1 cellular context compared by ENCODE assay signal in the genomic region with DNA sequence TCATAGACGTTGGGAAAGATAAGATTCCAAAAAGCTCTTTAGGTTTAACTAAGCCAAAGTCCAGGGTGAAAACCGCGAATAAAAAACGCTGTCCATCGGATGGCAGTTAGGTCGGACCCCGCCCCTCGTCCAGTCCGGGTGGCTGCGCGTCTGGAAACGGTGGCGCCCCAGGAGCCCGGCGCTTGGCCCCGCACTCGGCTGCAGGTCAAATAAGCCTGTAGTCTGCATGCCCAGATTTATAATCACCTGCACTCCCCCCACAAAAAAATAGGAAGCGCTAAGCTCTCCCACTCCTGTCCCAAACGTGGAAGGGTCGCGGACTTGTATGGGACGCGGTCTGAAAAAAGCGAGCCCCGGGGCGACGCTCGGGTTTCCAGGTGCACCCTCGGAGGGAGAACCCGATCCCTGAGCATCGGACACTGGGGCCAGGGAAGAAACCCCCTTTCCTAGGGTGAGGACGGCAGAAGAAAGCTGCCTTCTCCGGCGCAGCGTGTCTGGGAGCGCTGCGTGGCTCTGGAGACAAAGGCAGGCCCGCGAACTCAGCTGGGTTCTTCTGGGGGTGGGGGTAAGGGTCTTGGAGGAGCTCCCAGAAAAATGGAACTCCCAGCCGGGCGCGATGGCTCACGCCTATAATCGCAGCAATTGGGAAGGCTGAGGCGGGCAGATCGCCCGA.
A peak's percentile ranks its signal among the peaks of the same experiment; 100 is the strongest.
TF ChIP-seq lines count a peak whose summit lies in the region.

No MANE protein-coding gene starts in this region.

TF ChIP-seq in K562, 482 proteins besides CTCF, POLR2A, EP300 and RAD21 (continues in another document):
- peak; percentile 60 for TF ChIP-seq POLR3A (IDR thresholded peaks at IDR 0.05; ENCODE audit: borderline replicate concordance, extremely low read depth, insufficient read depth, insufficient read length)
- TF ChIP-seq ZFPM2 (CRISPR knock-in tag; IDR thresholded peaks at IDR 0.05) = no peak
- no peak for TF ChIP-seq MTA1 (IDR thresholded peaks at IDR 0.05; ENCODE audit: borderline replicate concordance)
- peak; percentile 45 for TF ChIP-seq RBM22 (IDR thresholded peaks at IDR 0.05; ENCODE audit: low read depth, low read length, poor library complexity, severe bottlenecking)
- TF ChIP-seq ZBTB1 (CRISPR knock-in tag; IDR thresholded peaks at IDR 0.05; ENCODE audit: borderline replicate concordance, low read depth) = 0 out of 2 replicates have a peak, but pooled peaks have one; percentile 74
- TF ChIP-seq MECOM (CRISPR knock-in tag; IDR thresholded peaks at IDR 0.05) = no peak
- TF ChIP-seq HDAC3 (IDR thresholded peaks at IDR 0.05; ENCODE audit: borderline replicate concordance, partially characterized antibody) = no peak
- no peak for TF ChIP-seq CEBPZ (IDR thresholded peaks at IDR 0.05; ENCODE audit: borderline replicate concordance, low read depth, low read length)
- TF ChIP-seq THAP12 (CRISPR knock-in tag; IDR thresholded peaks at IDR 0.05) = no peak
- TF ChIP-seq ZNF79 (CRISPR knock-in tag; IDR thresholded peaks at IDR 0.05; ENCODE audit: low read depth) = no peak
- TF ChIP-seq, protein P1, sequence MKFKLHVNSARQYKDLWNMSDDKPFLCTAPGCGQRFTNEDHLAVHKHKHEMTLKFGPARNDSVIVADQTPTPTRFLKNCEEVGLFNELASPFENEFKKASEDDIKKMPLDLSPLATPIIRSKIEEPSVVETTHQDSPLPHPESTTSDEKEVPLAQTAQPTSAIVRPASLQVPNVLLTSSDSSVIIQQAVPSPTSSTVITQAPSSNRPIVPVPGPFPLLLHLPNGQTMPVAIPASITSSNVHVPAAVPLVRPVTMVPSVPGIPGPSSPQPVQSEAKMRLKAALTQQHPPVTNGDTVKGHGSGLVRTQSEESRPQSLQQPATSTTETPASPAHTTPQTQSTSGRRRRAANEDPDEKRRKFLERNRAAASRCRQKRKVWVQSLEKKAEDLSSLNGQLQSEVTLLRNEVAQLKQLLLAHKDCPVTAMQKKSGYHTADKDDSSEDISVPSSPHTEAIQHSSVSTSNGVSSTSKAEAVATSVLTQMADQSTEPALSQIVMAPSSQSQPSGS (CRISPR knock-in tag; IDR thresholded peaks at IDR 0.05) = no peak
- no peak for TF ChIP-seq MCM7 (IDR thresholded peaks at IDR 0.05)
- peak; percentile 50; the same call in 1 of the 2 replicates for TF ChIP-seq ZNF766 (CRISPR knock-in tag; conservative IDR thresholded peaks at IDR 0.05)
- peak; percentile 19 for TF ChIP-seq POLR2B (IDR thresholded peaks at IDR 0.05; ENCODE audit: low read depth, partially characterized antibody)
- no peak for TF ChIP-seq ZNF212 (CRISPR knock-in tag; IDR thresholded peaks at IDR 0.05)
- no peak for TF ChIP-seq FOXP4 (CRISPR knock-in tag; IDR thresholded peaks at IDR 0.05; ENCODE audit: borderline replicate concordance)
- no peak; a peak in 1 of 4 replicates for TF ChIP-seq SIN3A (IDR thresholded peaks at IDR 0.05; ENCODE audit: borderline replicate concordance in 2 of 2, control insufficient read depth in 1 of 2, low read depth in 2 of 2, low read length in 2 of 2)
- TF ChIP-seq CCNT2 (IDR thresholded peaks at IDR 0.05; ENCODE audit: borderline replicate concordance, extremely low read depth, insufficient read length, low read depth, low read length) = peak; percentile 28
- TF ChIP-seq, protein P2, sequence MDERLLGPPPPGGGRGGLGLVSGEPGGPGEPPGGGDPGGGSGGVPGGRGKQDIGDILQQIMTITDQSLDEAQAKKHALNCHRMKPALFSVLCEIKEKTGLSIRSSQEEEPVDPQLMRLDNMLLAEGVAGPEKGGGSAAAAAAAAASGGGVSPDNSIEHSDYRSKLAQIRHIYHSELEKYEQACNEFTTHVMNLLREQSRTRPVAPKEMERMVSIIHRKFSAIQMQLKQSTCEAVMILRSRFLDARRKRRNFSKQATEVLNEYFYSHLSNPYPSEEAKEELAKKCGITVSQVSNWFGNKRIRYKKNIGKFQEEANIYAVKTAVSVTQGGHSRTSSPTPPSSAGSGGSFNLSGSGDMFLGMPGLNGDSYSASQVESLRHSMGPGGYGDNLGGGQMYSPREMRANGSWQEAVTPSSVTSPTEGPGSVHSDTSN (CRISPR knock-in tag; IDR thresholded peaks at IDR 0.05; ENCODE audit: low read depth) = no peak
- TF ChIP-seq, protein P2 (tag; conservative IDR thresholded peaks at IDR 0.05; ENCODE audit: low read depth) = no peak
- no peak for TF ChIP-seq SMC3 (conservative IDR thresholded peaks at IDR 0.05; ENCODE audit: insufficient read depth, low read depth, low read length)
- peak; percentile 34; the same call in 1 of the 2 replicates for TF ChIP-seq NFRKB (IDR thresholded peaks at IDR 0.05; ENCODE audit: low read depth)
- 0 out of 2 replicates have a peak, but pooled peaks have one; percentile 60 for TF ChIP-seq CTBP1 (IDR thresholded peaks at IDR 0.05; ENCODE audit: borderline replicate concordance)
- no peak for TF ChIP-seq KLF16 (IDR thresholded peaks at IDR 0.05)
- no peak for TF ChIP-seq CBFA2T2 (conservative IDR thresholded peaks at IDR 0.05)
- TF ChIP-seq SAP30 (IDR thresholded peaks at IDR 0.05; ENCODE audit: borderline replicate concordance, insufficient read depth, low read depth, low read length, poor library complexity, severe bottlenecking) = peak; percentile 89
- TF ChIP-seq HNRNPL (IDR thresholded peaks at IDR 0.05; ENCODE audit: low read depth, low read length) = 0 out of 2 replicates have a peak, but pooled peaks have one; percentile 54
- TF ChIP-seq ZEB2 (IDR thresholded peaks at IDR 0.05) = 0 out of 2 replicates have a peak, but pooled peaks have one; percentile 14
- TF ChIP-seq PHF21A (IDR thresholded peaks at IDR 0.05; ENCODE audit: borderline replicate concordance, low read depth) = peak; percentile 80; the same call in 1 of the 2 replicates
- no peak; the same call in 1 of the 2 replicates for TF ChIP-seq CHCHD3 (CRISPR knock-in tag; IDR thresholded peaks at IDR 0.05)
- TF ChIP-seq MTA2 (IDR thresholded peaks at IDR 0.05; ENCODE audit: low read depth) = no peak
- TF ChIP-seq ILK (tag; IDR thresholded peaks at IDR 0.05; ENCODE audit: borderline replicate concordance, low read depth) = no peak
- TF ChIP-seq JUN (IDR thresholded peaks at IDR 0.05; ENCODE audit: borderline replicate concordance, low read depth, low read length) = no peak
- TF ChIP-seq JUN (CRISPR knock-in tag; IDR thresholded peaks at IDR 0.05; ENCODE audit: borderline replicate concordance) = no peak
- TF ChIP-seq KLF10 (CRISPR knock-in tag; IDR thresholded peaks at IDR 0.05) = no peak
- TF ChIP-seq ZNF639 (CRISPR knock-in tag; conservative IDR thresholded peaks at IDR 0.05 in 1 of 2, IDR thresholded peaks at IDR 0.05 in 1 of 2) = no peak
- TF ChIP-seq, protein P3, sequence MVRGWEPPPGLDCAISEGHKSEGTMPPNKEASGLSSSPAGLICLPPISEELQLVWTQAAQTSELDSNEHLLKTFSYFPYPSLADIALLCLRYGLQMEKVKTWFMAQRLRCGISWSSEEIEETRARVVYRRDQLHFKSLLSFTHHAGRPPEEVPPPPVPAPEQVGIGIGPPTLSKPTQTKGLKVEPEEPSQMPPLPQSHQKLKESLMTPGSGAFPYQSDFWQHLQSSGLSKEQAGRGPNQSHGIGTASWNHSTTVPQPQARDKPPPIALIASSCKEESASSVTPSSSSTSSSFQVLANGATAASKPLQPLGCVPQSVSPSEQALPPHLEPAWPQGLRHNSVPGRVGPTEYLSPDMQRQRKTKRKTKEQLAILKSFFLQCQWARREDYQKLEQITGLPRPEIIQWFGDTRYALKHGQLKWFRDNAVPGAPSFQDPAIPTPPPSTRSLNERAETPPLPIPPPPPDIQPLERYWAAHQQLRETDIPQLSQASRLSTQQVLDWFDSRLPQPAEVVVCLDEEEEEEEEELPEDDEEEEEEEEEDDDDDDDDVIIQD (CRISPR knock-in tag; IDR thresholded peaks at IDR 0.05) = no peak
- no peak for TF ChIP-seq CREB3 (tag; conservative IDR thresholded peaks at IDR 0.05; ENCODE audit: low read depth)
- TF ChIP-seq ETV5 (CRISPR knock-in tag; IDR thresholded peaks at IDR 0.05; ENCODE audit: low read depth) = no peak
- 0 out of 2 replicates have a peak, but pooled peaks have one; percentile 57 for TF ChIP-seq NBN (IDR thresholded peaks at IDR 0.05; ENCODE audit: low read depth)
- 0 out of 2 replicates have a peak, but pooled peaks have one; percentile 86 for TF ChIP-seq SUPT5H (IDR thresholded peaks at IDR 0.05)
- TF ChIP-seq TAF1 (IDR thresholded peaks at IDR 0.05; ENCODE audit: control insufficient read depth, extremely low read depth, insufficient read depth, low read length, severe bottlenecking) = peak; percentile 13
- TF ChIP-seq ZNF197 (CRISPR knock-in tag; IDR thresholded peaks at IDR 0.05; ENCODE audit: low read depth) = 0 out of 2 replicates have a peak, but pooled peaks have one; percentile 67
- no peak for TF ChIP-seq PRPF4 (IDR thresholded peaks at IDR 0.05; ENCODE audit: insufficient read depth, low read depth, low read length, poor library complexity, severe bottlenecking)
